Comparison of ENCODE assay signal across 1 cellular context in genomic region chr16:89561195-89562026, GRCh38.
A peak's percentile ranks its signal among the peaks of the same experiment; 100 is the strongest.
TF ChIP-seq lines count a peak whose summit lies in the region.

No MANE protein-coding gene starts in this region.

TF ChIP-seq in K562, 482 proteins besides CTCF, POLR2A, EP300 and RAD21 (continues in another document):
- TF ChIP-seq, protein P1, sequence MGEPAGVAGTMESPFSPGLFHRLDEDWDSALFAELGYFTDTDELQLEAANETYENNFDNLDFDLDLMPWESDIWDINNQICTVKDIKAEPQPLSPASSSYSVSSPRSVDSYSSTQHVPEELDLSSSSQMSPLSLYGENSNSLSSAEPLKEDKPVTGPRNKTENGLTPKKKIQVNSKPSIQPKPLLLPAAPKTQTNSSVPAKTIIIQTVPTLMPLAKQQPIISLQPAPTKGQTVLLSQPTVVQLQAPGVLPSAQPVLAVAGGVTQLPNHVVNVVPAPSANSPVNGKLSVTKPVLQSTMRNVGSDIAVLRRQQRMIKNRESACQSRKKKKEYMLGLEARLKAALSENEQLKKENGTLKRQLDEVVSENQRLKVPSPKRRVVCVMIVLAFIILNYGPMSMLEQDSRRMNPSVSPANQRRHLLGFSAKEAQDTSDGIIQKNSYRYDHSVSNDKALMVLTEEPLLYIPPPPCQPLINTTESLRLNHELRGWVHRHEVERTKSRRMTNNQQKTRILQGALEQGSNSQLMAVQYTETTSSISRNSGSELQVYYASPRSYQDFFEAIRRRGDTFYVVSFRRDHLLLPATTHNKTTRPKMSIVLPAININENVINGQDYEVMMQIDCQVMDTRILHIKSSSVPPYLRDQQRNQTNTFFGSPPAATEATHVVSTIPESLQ (CRISPR knock-in tag; IDR thresholded peaks at IDR 0.05): 0 out of 2 replicates have a peak, but pooled peaks have one; percentile 56
- TF ChIP-seq KDM1A (IDR thresholded peaks at IDR 0.05): no peak
- no peak for TF ChIP-seq CBX5 (IDR thresholded peaks at IDR 0.05; ENCODE audit: borderline replicate concordance, low read depth)
- no peak for TF ChIP-seq TOE1 (IDR thresholded peaks at IDR 0.05; ENCODE audit: borderline replicate concordance)
- no peak for TF ChIP-seq TOE1 (CRISPR knock-in tag; IDR thresholded peaks at IDR 0.05; ENCODE audit: borderline replicate concordance, low read depth)
- no peak for TF ChIP-seq MCM3 (IDR thresholded peaks at IDR 0.05)
- TF ChIP-seq RBM34 (IDR thresholded peaks at IDR 0.05; ENCODE audit: borderline replicate concordance, insufficient read depth, low read length): no peak
- no peak for TF ChIP-seq HNRNPK (IDR thresholded peaks at IDR 0.05; ENCODE audit: low read depth, low read length, poor library complexity, severe bottlenecking)
- TF ChIP-seq KDM5B (IDR thresholded peaks at IDR 0.05; ENCODE audit: insufficient replicate concordance, low read depth, low read length): peak; percentile 45
- TF ChIP-seq ZNF507 (tag; conservative IDR thresholded peaks at IDR 0.05): no peak
- TF ChIP-seq CHD1 (IDR thresholded peaks at IDR 0.05; ENCODE audit: low read length): peak; percentile 93
- no peak for TF ChIP-seq KLF6 (CRISPR knock-in tag; IDR thresholded peaks at IDR 0.05; ENCODE audit: borderline replicate concordance)
- TF ChIP-seq PTBP1 (IDR thresholded peaks at IDR 0.05; ENCODE audit: low read depth, low read length): 0 out of 2 replicates have a peak, but pooled peaks have one; percentile 4
- TF ChIP-seq ASH1L (IDR thresholded peaks at IDR 0.05; ENCODE audit: borderline replicate concordance, low read depth, partially characterized antibody): no peak
- TF ChIP-seq ZNF57 (CRISPR knock-in tag; IDR thresholded peaks at IDR 0.05): no peak
- no peak for TF ChIP-seq ZNF512 (tag; IDR thresholded peaks at IDR 0.05)
- 0 out of 2 replicates have a peak, but pooled peaks have one; percentile 15 for TF ChIP-seq ZNF12 (CRISPR knock-in tag; IDR thresholded peaks at IDR 0.05)
- 0 out of 2 replicates have a peak, but pooled peaks have one; percentile 11 for TF ChIP-seq THAP12 (CRISPR knock-in tag; IDR thresholded peaks at IDR 0.05)
- TF ChIP-seq TAF1 (IDR thresholded peaks at IDR 0.05; ENCODE audit: control insufficient read depth, extremely low read depth, insufficient read depth, low read length, severe bottlenecking): peak; percentile 11
- peak; percentile 50 for TF ChIP-seq RBFOX2 (IDR thresholded peaks at IDR 0.05; ENCODE audit: low read depth, low read length)
- TF ChIP-seq CEBPG (CRISPR knock-in tag; IDR thresholded peaks at IDR 0.05): 0 out of 2 replicates have a peak, but pooled peaks have one; percentile 6
- no peak for TF ChIP-seq CEBPG (tag; conservative IDR thresholded peaks at IDR 0.05 in 1 of 2, IDR thresholded peaks at IDR 0.05 in 1 of 2)
- no peak for TF ChIP-seq ZNF384 (IDR thresholded peaks at IDR 0.05; ENCODE audit: low read depth, low read length)
- no peak for TF ChIP-seq SMARCA5 (IDR thresholded peaks at IDR 0.05)
- 0 out of 2 replicates have a peak, but pooled peaks have one; percentile 59 for TF ChIP-seq LCOR (CRISPR knock-in tag; IDR thresholded peaks at IDR 0.05)
- TF ChIP-seq FOXK2 (conservative IDR thresholded peaks at IDR 0.05 in 1 of 2, IDR thresholded peaks at IDR 0.05 in 1 of 2; ENCODE audit: low read depth in 2 of 2): no peak
- no peak for TF ChIP-seq CCNT2 (IDR thresholded peaks at IDR 0.05; ENCODE audit: borderline replicate concordance, extremely low read depth, insufficient read length, low read depth, low read length)
- no peak for TF ChIP-seq MNT (conservative IDR thresholded peaks at IDR 0.05)
- no peak for TF ChIP-seq REST (CRISPR knock-in tag; IDR thresholded peaks at IDR 0.05; ENCODE audit: low read depth)
- TF ChIP-seq ZNF431 (CRISPR knock-in tag; IDR thresholded peaks at IDR 0.05): 0 out of 2 replicates have a peak, but pooled peaks have one; percentile 49
- TF ChIP-seq RFX5 (IDR thresholded peaks at IDR 0.05; ENCODE audit: low read depth, low read length): no peak
- peak; percentile 19; the same call in 1 of the 2 replicates for TF ChIP-seq SP1 (CRISPR knock-in tag; IDR thresholded peaks at IDR 0.05)
- TF ChIP-seq SIN3A (IDR thresholded peaks at IDR 0.05; ENCODE audit: borderline replicate concordance in 2 of 2, control insufficient read depth in 1 of 2, low read depth in 2 of 2, low read length in 2 of 2): peak in 1 of 2 experiments; percentile 48; a peak in 1 of 4 replicates
- no peak for TF ChIP-seq ERF (CRISPR knock-in tag; IDR thresholded peaks at IDR 0.05)
- TF ChIP-seq KAT2B (IDR thresholded peaks at IDR 0.05; ENCODE audit: low read depth, low read length): no peak
- no peak for TF ChIP-seq MAFF (IDR thresholded peaks at IDR 0.05; ENCODE audit: low read length)
- no peak for TF ChIP-seq ZC3H8 (IDR thresholded peaks at IDR 0.05)
- TF ChIP-seq ZBTB40 (IDR thresholded peaks at IDR 0.05): 0 out of 2 replicates have a peak, but pooled peaks have one; percentile 23
- no peak for TF ChIP-seq ZBTB40 (CRISPR knock-in tag; IDR thresholded peaks at IDR 0.05)
- no peak for TF ChIP-seq ZFP36 (IDR thresholded peaks at IDR 0.05; ENCODE audit: low read depth, low read length, partially characterized antibody)
- TF ChIP-seq SUPT5H (IDR thresholded peaks at IDR 0.05): no peak
- TF ChIP-seq TSC22D4 (tag; IDR thresholded peaks at IDR 0.05): no peak
- TF ChIP-seq FOS (IDR thresholded peaks at IDR 0.05; ENCODE audit: extremely low read depth, insufficient read length): no peak
- TF ChIP-seq HMG20A (CRISPR knock-in tag; conservative IDR thresholded peaks at IDR 0.05): no peak
- no peak for TF ChIP-seq MYBL2 (IDR thresholded peaks at IDR 0.05; ENCODE audit: low read depth)
- no peak for TF ChIP-seq MYBL2 (CRISPR knock-in tag; IDR thresholded peaks at IDR 0.05; ENCODE audit: borderline replicate concordance)
- 0 out of 2 replicates have a peak, but pooled peaks have one; percentile 53 for TF ChIP-seq KAT7 (CRISPR knock-in tag; IDR thresholded peaks at IDR 0.05; ENCODE audit: borderline replicate concordance)
